1 cellular context compared by ENCODE assay signal in the genomic region with DNA sequence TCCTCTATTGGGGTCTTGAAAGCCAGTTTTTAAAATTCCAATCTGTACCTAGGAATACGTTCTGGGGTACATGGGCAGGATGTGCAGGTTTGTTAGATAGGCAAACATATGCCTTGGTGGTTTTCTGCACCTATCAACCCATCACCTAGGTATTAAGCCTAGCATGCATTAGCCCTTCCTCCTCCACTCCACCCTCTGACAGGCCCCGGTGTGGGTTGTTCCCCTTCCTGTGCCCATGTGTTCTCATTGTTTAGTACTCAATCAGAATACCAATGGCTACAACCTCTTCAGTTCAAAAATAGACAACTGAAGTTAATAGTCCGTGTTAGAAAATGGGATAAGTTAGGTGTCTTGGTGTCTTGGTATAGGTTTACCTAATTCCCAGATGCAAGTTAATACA.
TF ChIP-seq lines count a peak whose summit lies in the region.

No MANE protein-coding gene starts in this region.

TF ChIP-seq in GM23338, 12 proteins besides CTCF, POLR2A, EP300 and RAD21 (continued from another document):
- TF ChIP-seq, protein P1, sequence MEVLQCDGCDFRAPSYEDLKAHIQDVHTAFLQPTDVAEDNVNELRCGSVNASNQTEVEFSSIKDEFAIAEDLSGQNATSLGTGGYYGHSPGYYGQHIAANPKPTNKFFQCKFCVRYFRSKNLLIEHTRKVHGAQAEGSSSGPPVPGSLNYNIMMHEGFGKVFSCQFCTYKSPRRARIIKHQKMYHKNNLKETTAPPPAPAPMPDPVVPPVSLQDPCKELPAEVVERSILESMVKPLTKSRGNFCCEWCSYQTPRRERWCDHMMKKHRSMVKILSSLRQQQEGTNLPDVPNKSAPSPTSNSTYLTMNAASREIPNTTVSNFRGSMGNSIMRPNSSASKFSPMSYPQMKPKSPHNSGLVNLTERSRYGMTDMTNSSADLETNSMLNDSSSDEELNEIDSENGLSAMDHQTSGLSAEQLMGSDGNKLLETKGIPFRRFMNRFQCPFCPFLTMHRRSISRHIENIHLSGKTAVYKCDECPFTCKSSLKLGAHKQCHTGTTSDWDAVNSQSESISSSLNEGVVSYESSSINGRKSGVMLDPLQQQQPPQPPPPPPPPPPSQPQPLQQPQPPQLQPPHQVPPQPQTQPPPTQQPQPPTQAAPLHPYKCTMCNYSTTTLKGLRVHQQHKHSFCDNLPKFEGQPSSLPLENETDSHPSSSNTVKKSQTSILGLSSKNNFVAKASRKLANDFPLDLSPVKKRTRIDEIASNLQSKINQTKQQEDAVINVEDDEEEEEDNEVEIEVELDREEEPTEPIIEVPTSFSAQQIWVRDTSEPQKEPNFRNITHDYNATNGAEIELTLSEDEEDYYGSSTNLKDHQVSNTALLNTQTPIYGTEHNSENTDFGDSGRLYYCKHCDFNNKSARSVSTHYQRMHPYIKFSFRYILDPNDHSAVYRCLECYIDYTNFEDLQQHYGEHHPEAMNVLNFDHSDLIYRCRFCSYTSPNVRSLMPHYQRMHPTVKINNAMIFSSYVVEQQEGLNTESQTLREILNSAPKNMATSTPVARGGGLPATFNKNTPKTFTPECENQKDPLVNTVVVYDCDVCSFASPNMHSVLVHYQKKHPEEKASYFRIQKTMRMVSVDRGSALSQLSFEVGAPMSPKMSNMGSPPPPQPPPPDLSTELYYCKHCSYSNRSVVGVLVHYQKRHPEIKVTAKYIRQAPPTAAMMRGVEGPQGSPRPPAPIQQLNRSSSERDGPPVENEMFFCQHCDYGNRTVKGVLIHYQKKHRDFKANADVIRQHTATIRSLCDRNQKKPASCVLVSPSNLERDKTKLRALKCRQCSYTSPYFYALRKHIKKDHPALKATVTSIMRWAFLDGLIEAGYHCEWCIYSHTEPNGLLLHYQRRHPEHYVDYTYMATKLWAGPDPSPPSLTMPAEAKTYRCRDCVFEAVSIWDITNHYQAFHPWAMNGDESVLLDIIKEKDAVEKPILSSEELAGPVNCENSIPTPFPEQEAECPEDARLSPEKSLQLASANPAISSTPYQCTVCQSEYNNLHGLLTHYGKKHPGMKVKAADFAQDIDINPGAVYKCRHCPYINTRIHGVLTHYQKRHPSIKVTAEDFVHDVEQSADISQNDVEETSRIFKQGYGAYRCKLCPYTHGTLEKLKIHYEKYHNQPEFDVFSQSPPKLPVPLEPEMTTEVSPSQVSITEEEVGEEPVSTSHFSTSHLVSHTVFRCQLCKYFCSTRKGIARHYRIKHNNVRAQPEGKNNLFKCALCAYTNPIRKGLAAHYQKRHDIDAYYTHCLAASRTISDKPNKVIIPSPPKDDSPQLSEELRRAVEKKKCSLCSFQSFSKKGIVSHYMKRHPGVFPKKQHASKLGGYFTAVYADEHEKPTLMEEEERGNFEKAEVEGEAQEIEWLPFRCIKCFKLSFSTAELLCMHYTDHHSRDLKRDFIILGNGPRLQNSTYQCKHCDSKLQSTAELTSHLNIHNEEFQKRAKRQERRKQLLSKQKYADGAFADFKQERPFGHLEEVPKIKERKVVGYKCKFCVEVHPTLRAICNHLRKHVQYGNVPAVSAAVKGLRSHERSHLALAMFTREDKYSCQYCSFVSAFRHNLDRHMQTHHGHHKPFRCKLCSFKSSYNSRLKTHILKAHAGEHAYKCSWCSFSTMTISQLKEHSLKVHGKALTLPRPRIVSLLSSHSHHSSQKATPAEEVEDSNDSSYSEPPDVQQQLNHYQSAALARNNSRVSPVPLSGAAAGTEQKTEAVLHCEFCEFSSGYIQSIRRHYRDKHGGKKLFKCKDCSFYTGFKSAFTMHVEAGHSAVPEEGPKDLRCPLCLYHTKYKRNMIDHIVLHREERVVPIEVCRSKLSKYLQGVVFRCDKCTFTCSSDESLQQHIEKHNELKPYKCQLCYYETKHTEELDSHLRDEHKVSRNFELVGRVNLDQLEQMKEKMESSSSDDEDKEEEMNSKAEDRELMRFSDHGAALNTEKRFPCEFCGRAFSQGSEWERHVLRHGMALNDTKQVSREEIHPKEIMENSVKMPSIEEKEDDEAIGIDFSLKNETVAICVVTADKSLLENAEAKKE (CRISPR knock-in tag; IDR thresholded peaks at IDR 0.05) = no peak
TF ChIP-seq in GM23338: peak in this region for 0.
